In the genomic region with DNA sequence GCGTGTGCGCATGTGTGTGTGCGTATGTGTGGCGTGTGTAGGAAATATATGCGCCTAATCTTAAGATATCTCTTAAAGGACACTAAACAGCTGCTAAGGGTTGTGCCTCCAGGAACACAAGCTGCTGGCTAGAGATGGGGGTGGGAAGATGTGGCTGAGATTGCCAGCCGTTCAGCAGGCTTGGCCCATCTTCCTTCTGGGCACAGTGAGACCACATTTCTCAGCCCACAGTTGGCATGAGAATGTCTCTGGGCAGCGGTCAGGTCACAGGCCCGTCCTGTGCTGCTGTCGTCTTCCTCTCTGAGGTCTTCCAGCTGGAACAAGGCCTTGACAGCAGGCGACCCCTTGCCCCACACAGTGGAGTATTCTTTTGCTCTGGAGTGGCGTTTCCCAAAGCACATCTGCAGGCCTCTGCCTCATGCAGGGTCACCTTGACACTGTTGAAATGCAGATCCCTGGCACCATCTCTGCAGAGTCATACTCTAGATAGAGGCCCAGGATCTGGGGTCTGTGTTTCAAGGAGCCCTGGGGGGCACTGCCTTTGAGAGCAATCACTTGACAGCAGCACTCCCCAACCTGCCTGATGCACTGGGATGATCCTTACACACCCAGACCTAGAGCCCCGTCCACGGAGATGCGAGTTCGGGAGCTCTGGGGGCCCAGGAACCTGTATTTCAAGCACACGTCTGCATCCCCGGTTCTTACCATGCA, we compare ENCODE assay signal across 1 cellular context.
TF ChIP-seq lines count a peak whose summit lies in the region.

No MANE protein-coding gene starts in this region.

TF ChIP-seq in H1, 55 proteins besides CTCF, POLR2A, EP300 and RAD21:
- no peak for TF ChIP-seq CBX8 (IDR thresholded peaks at IDR 0.05; ENCODE audit: borderline replicate concordance, low read depth, low read length)
